Comparison of ENCODE assay signal across 29 cellular contexts in the genomic region with DNA sequence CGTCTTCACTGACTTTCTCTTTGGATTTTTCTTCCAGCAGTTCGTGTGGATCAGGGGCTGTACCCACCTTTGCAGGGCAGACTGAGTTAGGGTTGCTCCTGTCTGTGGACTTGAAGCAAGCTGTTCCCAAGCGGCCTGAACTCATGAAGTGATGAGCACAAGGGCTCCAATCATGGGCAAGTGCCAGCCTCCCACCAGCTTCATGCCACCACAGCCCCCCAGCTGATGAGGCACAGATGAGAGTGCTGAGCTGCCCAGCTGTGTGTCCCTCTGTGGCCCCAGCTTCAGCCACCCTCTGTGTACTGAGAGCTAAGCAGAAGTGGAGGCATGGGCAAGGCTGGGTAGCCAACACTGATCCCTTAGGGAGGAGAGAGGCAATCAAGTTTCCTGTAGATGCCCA. TPM values are rescaled to one million over a fixed set of nuclear protein-coding genes. Genes with fewer than 3 reads are reported as not detected.
"Had no signal": no experiment of that assay in that cellular context is flagged by ENCODE, and none has a peak within 500 bp of the region (broad histone marks: within the 10 kb centered on the region; RNA-seq: fewer than 3 reads in every experiment).

No MANE protein-coding gene starts in this region.

- H3K27ac Mint-ChIP-seq: activated CD4-positive, alpha-beta T cell treated with anti-CD3 and anti-CD28 coated beads, Interleukin-2, amount 10 ng/mL, durations not matched to agents 24 days and 14 days; activated CD8-positive, alpha-beta memory T cell treated with anti-CD3 and anti-CD28 coated beads, Interleukin-2, amount 10 ng/mL, durations not matched to agents 7 days and 5 days; activated naive CD4-positive, alpha-beta T cell treated with anti-CD3 and anti-CD28 coated beads, Interleukin-2, amount 50 U/mL, for 72 hours; WTC11 had no signal

- ATAC-seq: activated CD8-positive, alpha-beta memory T cell treated with anti-CD3 and anti-CD28 coated beads, Interleukin-2, amount 10 ng/mL, durations not matched to agents 7 days and 5 days; activated naive CD4-positive, alpha-beta T cell treated with anti-CD3 and anti-CD28 coated beads, Interleukin-2, amount 50 U/mL, for 72 hours; activated T-cell treated with anti-CD3 and anti-CD28 coated beads, Interleukin-2, amount 50 U/mL, for 4 hours; WTC11 had no signal

- H3K36me3 Mint-ChIP-seq: activated CD8-positive, alpha-beta memory T cell treated with anti-CD3 and anti-CD28 coated beads, Interleukin-2, amount 10 ng/mL, durations not matched to agents 7 days and 5 days; activated naive CD4-positive, alpha-beta T cell treated with anti-CD3 and anti-CD28 coated beads, Interleukin-2, amount 50 U/mL, for 72 hours; WTC11 had no signal

- H3K9me3 ChIP-seq: SJCRH30, SK-N-SH had no signal

- DNase-seq: activated CD4-positive, alpha-beta T cell treated with anti-CD3 and anti-CD28 coated beads for 1 hour; activated CD4-positive, alpha-beta T cell treated with anti-CD3 and anti-CD28 coated beads, Interleukin-2, amount 10 ng/mL, durations not matched to agents 24 days and 14 days; activated CD4-positive, alpha-beta T cell treated with anti-CD3 and anti-CD28 coated beads, Interleukin-2, amount 50 U/mL, for 48 hours; activated CD8-positive, alpha-beta memory T cell treated with anti-CD3 and anti-CD28 coated beads, Interleukin-2, amount 10 ng/mL, durations not matched to agents 7 days and 5 days; activated effector memory CD4-positive, alpha-beta T cell treated with anti-CD3 and anti-CD28 coated beads, Interleukin-2, amount 50 U/mL, for 16 hours; activated naive CD4-positive, alpha-beta T cell treated with Interleukin-2 at 50 U/mL for 16 hours; activated T-cell treated with anti-CD3 and anti-CD28 coated beads, Interleukin-2, amount 50 U/mL, for 4 hours; cerebellar nuclear complex; KBM-7; NCI-H1048; NCI-H146; NCI-H1930; NCI-H2171 treated with DMSO at 0.1 percent for 48 hours; NCI-H226; NCI-H526; NCI-H774; Right ventricle myocardium superior; SJCRH30; SK-N-SH; T-helper 1 cell; T-helper 9 cell had no signal

- H3K4me3 Mint-ChIP-seq: activated CD4-positive, alpha-beta T cell treated with anti-CD3 and anti-CD28 coated beads, Interleukin-2, amount 10 ng/mL, durations not matched to agents 24 days and 14 days; activated CD8-positive, alpha-beta memory T cell treated with anti-CD3 and anti-CD28 coated beads, Interleukin-2, amount 10 ng/mL, durations not matched to agents 7 days and 5 days; activated T-cell treated with anti-CD3 and anti-CD28 coated beads, Interleukin-2, amount 50 U/mL, for 4 hours; WTC11 had no signal

RNA-seq across cellular contexts. Expression of a gene that starts 3.3 kb away (rescaled TPM):
- total RNA-seq: M059J had no signal

RNA-seq across cellular contexts. Expression of a gene that starts 28.1 kb away (rescaled TPM):
- total RNA-seq: activated CD4-positive, alpha-beta T cell treated with anti-CD3 and anti-CD28 coated beads, Interleukin-2, amount 10 ng/mL, durations not matched to agents 24 days and 14 days; activated CD8-positive, alpha-beta memory T cell treated with anti-CD3 and anti-CD28 coated beads, Interleukin-2, amount 10 ng/mL, durations not matched to agents 7 days and 5 days; activated naive CD4-positive, alpha-beta T cell treated with anti-CD3 and anti-CD28 coated beads, Interleukin-2, amount 50 U/mL, for 72 hours; activated T-cell treated with anti-CD3 and anti-CD28 coated beads, Interleukin-2, amount 50 U/mL, for 4 hours; cardiac septum; LHCN-M2; M059J; NCI-H460; OCI-LY7; RPMI7951 had no signal

RNA-seq across cellular contexts. Expression of a gene that starts 39.8 kb away (rescaled TPM):
- total RNA-seq: activated CD4-positive, alpha-beta T cell treated with anti-CD3 and anti-CD28 coated beads, Interleukin-2, amount 10 ng/mL, durations not matched to agents 24 days and 14 days; activated CD8-positive, alpha-beta memory T cell treated with anti-CD3 and anti-CD28 coated beads, Interleukin-2, amount 10 ng/mL, durations not matched to agents 7 days and 5 days; activated naive CD4-positive, alpha-beta T cell treated with anti-CD3 and anti-CD28 coated beads, Interleukin-2, amount 50 U/mL, for 72 hours; cardiac septum; LHCN-M2; M059J; NCI-H460; OCI-LY7; Right ventricle myocardium superior; RPMI7951; SJCRH30; WTC11 had no signal
